Comparison of ENCODE assay signal across 18 cellular contexts in genomic region chrX:10841579-10841978, GRCh38.
A peak's percentile ranks its signal among the peaks of the same experiment; 100 is the strongest.
DNase-seq lines count a peak whose midpoint lies in the region; ATAC-seq and TF ChIP-seq lines count a peak whose summit lies in the region.
"Had no signal": no experiment of that assay in that cellular context is flagged by ENCODE, and none has a peak within 500 bp of the region (broad histone marks: within the 10 kb centered on the region; RNA-seq: fewer than 3 reads in every experiment).

No MANE protein-coding gene starts in this region.

- TF ChIP-seq CTCF in AG09309 (IDR thresholded peaks at IDR 0.05; ENCODE audit: control insufficient read depth, insufficient read depth, low read depth, low read length, missing control alignments), result no peak

- no peak for ATAC-seq in HG02885 (IDR thresholded peaks at IDR 0.05; ENCODE audit: poor library complexity, unreplicated experiment)
- ATAC-seq: CD8-positive, alpha-beta T cell; GM23338; Right ventricle myocardium inferior had no signal

- no peak overlapping the region for H3K4me3 ChIP-seq in AG09309 (ENCODE audit: control insufficient read depth, low read depth, low read length)
- H3K4me3 ChIP-seq: BLaER1, GM23338, Peyer's patch had no signal

- peak; percentile 8 for DNase-seq in AG09309 (ENCODE audit: low read depth)
- DNase-seq in OCI-M2 (lab: John Stamatoyannopoulos, UW; ENCODE audit: unreplicated experiment), result peak; percentile 11
- peak; percentile 38 for DNase-seq in fibroblast of gingiva (ENCODE audit: low read depth)
- peak; percentile 1 for DNase-seq in left kidney (ENCODE audit: low read depth, low spot score)
- DNase-seq in dermis blood vessel endothelial cell, result no peak
- DNase-seq in T-helper 2 cell, result no peak
- no peak for DNase-seq in NCI-H510A treated with DMSO at 0.1 percent for 48 hours (lab: John Stamatoyannopoulos, UW)
- DNase-seq: CD8-positive, alpha-beta T cell; MV-4-11; NCI-H1417 treated with DMSO at 0.1 percent for 48 hours; NCI-H2029; NCI-H2171; NCI-H774; Peyer's patch had no signal

Comparison
In these comparisons a context has a peak if more than half of its experiments do, and no peak if none do; other contexts are left out.
1. DNase-seq: peak in AG09309 (single experiment), OCI-M2 (single experiment), fibroblast of gingiva (single experiment) and left kidney (single experiment); none in dermis blood vessel endothelial cell (single experiment), T-helper 2 cell (0 of 5) and NCI-H510A treated with DMSO at 0.1 percent for 48 hours (single experiment).